In the genomic region with DNA sequence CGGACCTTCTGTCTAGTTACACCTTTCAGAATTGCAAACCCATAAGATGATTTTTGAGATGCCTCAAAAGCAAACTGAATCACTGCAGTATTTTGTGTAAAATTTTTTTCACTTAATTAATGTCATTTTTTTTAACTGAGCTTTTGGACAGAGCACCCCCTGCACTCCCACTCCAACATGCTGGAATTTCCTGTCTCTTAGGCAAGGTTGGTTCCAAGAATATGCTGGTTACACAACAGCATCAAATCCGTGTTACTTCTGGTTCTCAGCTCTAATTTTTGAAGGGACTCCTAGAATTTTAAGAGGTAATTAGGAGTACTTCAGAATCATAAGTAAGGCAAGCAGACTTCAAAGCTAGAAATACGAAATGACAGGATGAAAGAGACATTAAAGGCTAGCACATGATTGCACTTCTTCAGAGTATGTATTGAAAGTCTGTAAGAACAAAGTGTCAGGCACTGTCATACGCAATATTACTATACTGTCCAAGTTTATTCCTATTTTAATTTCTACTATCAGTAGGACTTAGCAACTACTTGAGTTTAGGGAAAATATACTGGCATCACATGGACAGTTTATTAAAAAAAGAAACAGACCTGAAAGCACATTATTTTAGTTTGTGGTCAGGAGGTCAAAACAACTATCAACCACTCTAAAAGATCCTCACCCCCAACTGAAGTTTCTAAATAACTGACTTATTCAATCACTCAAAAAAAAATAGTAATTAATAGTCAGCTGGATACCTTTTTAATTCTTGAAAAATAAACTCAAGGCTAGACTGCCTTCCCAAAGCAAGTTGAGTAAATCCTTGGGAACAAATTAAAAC, we compare ENCODE assay signal across 15 cellular contexts. TPM values are rescaled to one million over a fixed set of nuclear protein-coding genes. Genes with fewer than 3 reads are reported as not detected.
DNase-seq lines count a peak whose midpoint lies in the region; ATAC-seq and TF ChIP-seq lines count a peak whose summit lies in the region.
"Had no signal": no experiment of that assay in that cellular context is flagged by ENCODE, and none has a peak within 500 bp of the region (broad histone marks: within the 10 kb centered on the region; RNA-seq: fewer than 3 reads in every experiment).

No MANE protein-coding gene starts in this region.

- ATAC-seq in GM19035 (IDR thresholded peaks at IDR 0.05; ENCODE audit: unreplicated experiment) (peak; percentile 52), HG02759 (IDR thresholded peaks at IDR 0.05; ENCODE audit: unreplicated experiment) (peak; percentile 47)

- H2AFZ ChIP-seq in SU-DHL-6 (ENCODE audit: low read depth, low read length, severe bottlenecking) = no peak overlapping the region
- H2AFZ ChIP-seq in osteoblast (ENCODE audit: low read length) = peak overlapping the region; percentile 13

- H3K27ac ChIP-seq in SU-DHL-6 (ENCODE audit: low read depth, low read length) = peak overlapping the region; percentile 89
- no peak overlapping the region for H3K27ac ChIP-seq in osteoblast (ENCODE audit: low read depth, low read length)

- H3K4me3 ChIP-seq in SU-DHL-6 (ENCODE audit: insufficient read depth, low read length, poor library complexity, severe bottlenecking) = peak overlapping the region; percentile 18
- peak overlapping the region; percentile 15 for H3K4me3 ChIP-seq in osteoblast (ENCODE audit: insufficient read depth, low read length)
- H3K4me3 ChIP-seq: heart left ventricle had no signal

- H3K79me2 ChIP-seq in SU-DHL-6 (ENCODE audit: insufficient read depth, low read length) (peaks cover 32% of the 10 kb centered on the region), osteoblast (ENCODE audit: insufficient read depth, low read length) (no peaks in the 10 kb centered on the region)

- H3K9ac ChIP-seq in SU-DHL-6 (ENCODE audit: low read length) = peak overlapping the region; percentile 49

- H3K27me3 ChIP-seq in SU-DHL-6 (ENCODE audit: low read length) (no peaks in the 10 kb centered on the region), osteoblast (ENCODE audit: insufficient read depth, low read length) (no peaks in the 10 kb centered on the region)
- H3K27me3 ChIP-seq: heart left ventricle had no signal

- H3K9me2 ChIP-seq in SU-DHL-6 (replicated peaks; ENCODE audit: insufficient read depth, low read length) = no peaks in the 10 kb centered on the region

- peak overlapping the region; percentile 74 for H3K4me2 ChIP-seq in SU-DHL-6 (ENCODE audit: low read depth, low read length, poor library complexity, severe bottlenecking)
- peak overlapping the region; percentile 46 for H3K4me2 ChIP-seq in osteoblast (ENCODE audit: insufficient read depth, low read length)

- H4K20me1 ChIP-seq in SU-DHL-6 (ENCODE audit: low read depth, low read length) = no peaks in the 10 kb centered on the region
- no peaks in the 10 kb centered on the region for H4K20me1 ChIP-seq in osteoblast (ENCODE audit: insufficient read depth, low read length)

- no peak for TF ChIP-seq CTCF in SU-DHL-6 (IDR thresholded peaks at IDR 0.05; ENCODE audit: insufficient read depth, low read length, poor library complexity, severe bottlenecking)
- TF ChIP-seq CTCF in osteoblast (IDR thresholded peaks at IDR 0.05; ENCODE audit: extremely low read depth, low read depth, low read length) = no peak

- H3K9me3 ChIP-seq in SU-DHL-6 (ENCODE audit: insufficient read depth, low read length) = no peaks in the 10 kb centered on the region
- H3K9me3 ChIP-seq in osteoblast (ENCODE audit: low read depth, low read length) = no peaks in the 10 kb centered on the region
- H3K9me3 ChIP-seq: heart left ventricle had no signal

- peaks cover 15% of the 10 kb centered on the region; the same call in 1 of the 2 replicates for H3F3A ChIP-seq in SU-DHL-6 (ENCODE audit: insufficient read depth)

- peaks cover 27% of the 10 kb centered on the region for H3K4me1 ChIP-seq in osteoblast (ENCODE audit: insufficient read depth, low read length)

- DNase-seq in osteoblast (ENCODE audit: insufficient read length, low spot score, missing footprints) (no peak), RKO (ENCODE audit: low spot score) (no peak), T-helper 9 cell (no peak), OCI-M1 (lab: John Stamatoyannopoulos, UW) (no peak)
- DNase-seq in stimulated activated CD4-positive, alpha-beta T cell treated with anti-CD3 and anti-CD28 coated beads, Interleukin-4, amount 100 ng/mL, for 4 hours = no peak
- DNase-seq: activated CD4-positive, alpha-beta memory T cell treated with anti-CD3 and anti-CD28 coated beads for 36 hours; activated naive CD4-positive, alpha-beta T cell treated with anti-CD3 and anti-CD28 coated beads, Interleukin-2, amount 50 U/mL, for 16 hours; heart left ventricle; NCI-H524; retina had no signal

- H3K36me3 ChIP-seq in SU-DHL-6 (ENCODE audit: low read length) (peaks cover 10% of the 10 kb centered on the region), osteoblast (ENCODE audit: insufficient read depth, low read length) (no peaks in the 10 kb centered on the region)
- H3K36me3 ChIP-seq: heart left ventricle had no signal

RNA-seq across cellular contexts. Expression of gene JCHAIN, which starts 1.6 kb away (rescaled TPM):
- total RNA-seq in osteoblast = 2.2 and 2.9 TPM in 2 replicates
- total RNA-seq: activated CD4-positive, alpha-beta memory T cell treated with anti-CD3 and anti-CD28 coated beads for 36 hours; Daoy; dermis microvascular lymphatic vessel endothelial cell had no signal

RNA-seq across cellular contexts. Expression of gene UTP3, which starts 20.4 kb away (rescaled TPM):
- total RNA-seq in osteoblast = 14.5 and 15.0 TPM in 2 replicates

RNA-seq across cellular contexts. Expression of gene ENAM, which starts 39.4 kb away (rescaled TPM):
- not detected in 2 replicates for total RNA-seq in osteoblast
- total RNA-seq: activated CD4-positive, alpha-beta memory T cell treated with anti-CD3 and anti-CD28 coated beads for 36 hours; Daoy; dermis microvascular lymphatic vessel endothelial cell had no signal

RNA-seq across cellular contexts. Expression of gene RUFY3, which starts 53.8 kb away (rescaled TPM):
- 82.5 and 90.2 TPM in 2 replicates for total RNA-seq in osteoblast
